Comparison of ENCODE assay signal across 8 cellular contexts in the genomic region with DNA sequence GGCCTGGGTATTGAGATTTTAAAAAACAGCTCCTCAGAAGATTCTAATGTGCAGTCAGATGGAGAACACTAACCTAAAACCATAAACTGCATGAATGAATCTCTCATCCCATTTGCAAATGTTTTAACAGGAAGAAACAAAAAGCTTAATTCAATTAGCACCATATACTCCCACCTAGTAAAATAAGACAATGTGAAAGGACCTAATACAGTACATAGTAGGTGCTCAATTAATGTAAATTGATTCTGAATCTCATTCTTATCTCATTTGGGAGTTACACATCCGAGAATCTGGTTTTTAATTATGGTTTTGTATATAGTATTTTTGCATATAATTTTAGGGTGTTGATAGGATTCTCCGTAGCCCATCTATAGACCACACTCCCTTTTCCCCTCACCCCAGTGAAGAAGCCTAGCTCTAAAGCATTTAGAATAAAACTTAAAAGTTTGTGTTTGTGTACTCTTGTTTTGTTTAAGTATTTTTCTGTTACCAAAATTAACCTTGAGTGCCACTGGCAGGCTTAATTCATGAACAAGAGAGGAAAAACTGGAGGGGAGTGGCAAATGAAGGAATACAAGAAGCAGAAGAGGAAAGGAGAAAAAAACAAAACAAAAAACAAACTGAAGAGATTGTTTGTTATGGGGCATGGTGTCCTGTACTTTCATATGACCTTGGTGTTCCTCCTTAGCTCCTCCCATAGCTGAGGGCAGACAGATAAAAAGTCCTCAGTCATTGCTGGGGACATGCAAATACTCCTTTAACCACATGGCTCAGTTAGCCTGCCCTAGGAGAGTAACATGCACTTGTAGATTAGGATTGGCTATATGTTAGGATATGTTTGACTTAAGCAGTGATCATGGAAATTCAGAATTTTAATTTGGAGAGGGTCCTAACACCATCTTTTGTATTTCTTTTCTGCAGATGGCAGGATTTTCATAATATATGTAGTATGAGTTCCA. TPM values are rescaled to one million over a fixed set of nuclear protein-coding genes. Genes with fewer than 3 reads are reported as not detected.
A peak's percentile ranks its signal among the peaks of the same experiment; 100 is the strongest.
DNase-seq lines count a peak whose midpoint lies in the region; ATAC-seq, FAIRE-seq and TF ChIP-seq lines count a peak whose summit lies in the region.

No MANE protein-coding gene starts in this region.

- DNase-seq in GM12891 (ENCODE audit: insufficient read length, low spot score), result peak; percentile 45
- DNase-seq in activated T-helper 1 cell treated with anti-CD3 and anti-CD28 coated beads, Interleukin-12 subunit alpha, Interleukin-12 subunit beta, Interleukin-2, Interleukin-4 antibody, amounts not matched to agents 30 ng/mL and 10 ng/mL and 1 ng/mL, durations not matched to agents 14 hours and 24 hours and 36 hours (ENCODE audit: low spot score), result no peak
- DNase-seq in stomach, result no peak
- DNase-seq in AG08396 (ENCODE audit: low spot score), result no peak
- DNase-seq in middle frontal gyrus (ENCODE audit: extremely low spot score, low spot score), result no peak

- no peak for TF ChIP-seq EP300 in stomach (IDR thresholded peaks at IDR 0.05)

- peaks cover 13% of the 10 kb centered on the region for H3K36me3 Mint-ChIP-seq in activated T-helper 1 cell treated with anti-CD3 and anti-CD28 coated beads, Interleukin-12 subunit alpha, Interleukin-12 subunit beta, Interleukin-2, Interleukin-4 antibody, amounts not matched to agents 30 ng/mL and 10 ng/mL and 1 ng/mL, durations not matched to agents 14 hours and 24 hours and 36 hours (ENCODE audit: low read depth)

- TF ChIP-seq CTCF in KMS-11 (conservative IDR thresholded peaks at IDR 0.05; ENCODE audit: low read depth, low read length), result no peak
- TF ChIP-seq CTCF in stomach (IDR thresholded peaks at IDR 0.05), result no peak

- H3K27ac ChIP-seq in KMS-11, result peak overlapping the region; percentile 86
- H3K27ac ChIP-seq in stomach, result peak overlapping the region; percentile 95 to 97 (median 96)

- no peaks in the 10 kb centered on the region for H3K9me3 Mint-ChIP-seq in activated T-helper 1 cell treated with anti-CD3 and anti-CD28 coated beads, Interleukin-12 subunit alpha, Interleukin-12 subunit beta, Interleukin-2, Interleukin-4 antibody, amounts not matched to agents 30 ng/mL and 10 ng/mL and 1 ng/mL, durations not matched to agents 14 hours and 24 hours and 36 hours

- H3K9me3 ChIP-seq in iPS-15b (ENCODE audit: control insufficient read depth, insufficient read depth, low read length) (no peaks in the 10 kb centered on the region), stomach (no peaks in the 10 kb centered on the region)

- H3K9ac ChIP-seq in KMS-11, result peak overlapping the region; percentile 80
- H3K9ac ChIP-seq in iPS-15b (ENCODE audit: low read depth, low read length), result peak overlapping the region; percentile 57

- H3K4me1 ChIP-seq in KMS-11 (ENCODE audit: low read depth, poor library complexity, severe bottlenecking), result peaks cover 27% of the 10 kb centered on the region
- peaks cover 6% of the 10 kb centered on the region for H3K4me1 ChIP-seq in iPS-15b (ENCODE audit: control insufficient read depth, insufficient read depth, low read length)
- peaks cover 18 to 54% (median 36%) of the 10 kb centered on the region in 4 donors for H3K4me1 ChIP-seq in stomach

- WGBS in stomach, 5 donors, result 60 to 70% (median 65%) methylated on average over 2 of the region's 2 CpGs

- peaks cover 36% of the 10 kb centered on the region for H3K4me1 Mint-ChIP-seq in activated T-helper 1 cell treated with anti-CD3 and anti-CD28 coated beads, Interleukin-12 subunit alpha, Interleukin-12 subunit beta, Interleukin-2, Interleukin-4 antibody, amounts not matched to agents 30 ng/mL and 10 ng/mL and 1 ng/mL, durations not matched to agents 14 hours and 24 hours and 36 hours (ENCODE audit: low read depth)

- H3K4me2 ChIP-seq in KMS-11, result peak overlapping the region; percentile 98

- no peaks in the 10 kb centered on the region for H3K36me3 ChIP-seq in KMS-11 (ENCODE audit: insufficient read depth)
- H3K36me3 ChIP-seq in iPS-15b (ENCODE audit: control insufficient read depth, insufficient read depth, low read length), result no peaks in the 10 kb centered on the region
- peaks cover 0 to 36% (median 35%) of the 10 kb centered on the region in 4 donors for H3K36me3 ChIP-seq in stomach

- TF ChIP-seq POLR2A in GM12891 (IDR thresholded peaks at IDR 0.05; ENCODE audit: low read depth, low read length) (no peak), stomach (IDR thresholded peaks at IDR 0.05) (no peak)

- peak; percentile 61 for ATAC-seq in GM21786 (IDR thresholded peaks at IDR 0.05; ENCODE audit: unreplicated experiment)

- FAIRE-seq in GM12891 (lab: Jason Lieb, UNC), result peak; percentile 93

- H3K79me2 ChIP-seq in KMS-11 (ENCODE audit: insufficient read depth, low read depth), result peaks cover 14% of the 10 kb centered on the region; the same call in 1 of the 2 replicates

- H3K27me3 ChIP-seq in KMS-11 (ENCODE audit: insufficient read depth, low read depth) (no peaks in the 10 kb centered on the region), iPS-15b (ENCODE audit: control insufficient read depth, insufficient read depth, low read length) (no peaks in the 10 kb centered on the region), stomach (no peaks in the 10 kb centered on the region)

- intact Hi-C loops in activated T-helper 1 cell treated with anti-CD3 and anti-CD28 coated beads, Interleukin-12 subunit alpha, Interleukin-12 subunit beta, Interleukin-2, Interleukin-4 antibody, amounts not matched to agents 30 ng/mL and 10 ng/mL and 1 ng/mL, durations not matched to agents 14 hours and 24 hours and 36 hours (cut with micrococcal nuclease), result loop anchor here (1.0 to 2.0 kb wide), 10 partner anchors 10 to 319 kb away; partner anchors contain the start of genes FCHSD1 and NDFIP1
- intact Hi-C loops in stomach (cut with DNase I; ENCODE audit: low total_unique reads), result no loop called here

- peak overlapping the region; percentile 92 for H3K4me3 Mint-ChIP-seq in activated T-helper 1 cell treated with anti-CD3 and anti-CD28 coated beads, Interleukin-12 subunit alpha, Interleukin-12 subunit beta, Interleukin-2, Interleukin-4 antibody, amounts not matched to agents 30 ng/mL and 10 ng/mL and 1 ng/mL, durations not matched to agents 14 hours and 24 hours and 36 hours

- H3K27me3 Mint-ChIP-seq in activated T-helper 1 cell treated with anti-CD3 and anti-CD28 coated beads, Interleukin-12 subunit alpha, Interleukin-12 subunit beta, Interleukin-2, Interleukin-4 antibody, amounts not matched to agents 30 ng/mL and 10 ng/mL and 1 ng/mL, durations not matched to agents 14 hours and 24 hours and 36 hours (ENCODE audit: insufficient read depth), result no peaks in the 10 kb centered on the region

- H4K20me1 ChIP-seq in KMS-11 (ENCODE audit: insufficient read depth), result no peaks in the 10 kb centered on the region

- H3K27ac Mint-ChIP-seq in activated T-helper 1 cell treated with anti-CD3 and anti-CD28 coated beads, Interleukin-12 subunit alpha, Interleukin-12 subunit beta, Interleukin-2, Interleukin-4 antibody, amounts not matched to agents 30 ng/mL and 10 ng/mL and 1 ng/mL, durations not matched to agents 14 hours and 24 hours and 36 hours, result peak overlapping the region; percentile 93

- peak overlapping the region; percentile 95; the same call in 1 of the 2 replicates for H2AFZ ChIP-seq in KMS-11 (ENCODE audit: low read depth)

- H3K4me3 ChIP-seq in KMS-11 (IDR thresholded peaks at IDR 0.05; ENCODE audit: insufficient read depth, low read depth, low read length) (peak overlapping the region; percentile 40), iPS-15b (ENCODE audit: low read depth, low read length) (peak overlapping the region; percentile 90), stomach (peak overlapping the region; percentile 57 to 77 (median 68))

TF ChIP-seq in GM12891, 5 proteins besides CTCF, POLR2A, EP300 and RAD21:
- TF ChIP-seq POU2F2 (IDR thresholded peaks at IDR 0.05; ENCODE audit: low read depth, low read length) (peak; percentile 77), TAF1 (IDR thresholded peaks at IDR 0.05; ENCODE audit: low read depth, low read length) (no peak)

RNA-seq across cellular contexts. Expression of gene RNF14, which starts 1.2 kb away (rescaled TPM):
- 20.1 TPM for polyA plus RNA-seq in GM12891 (2012; ENCODE audit: low read depth, missing spikeins)
- total RNA-seq in activated T-helper 1 cell treated with anti-CD3 and anti-CD28 coated beads, Interleukin-12 subunit alpha, Interleukin-12 subunit beta, Interleukin-2, Interleukin-4 antibody, amounts not matched to agents 30 ng/mL and 10 ng/mL and 1 ng/mL, durations not matched to agents 14 hours and 24 hours and 36 hours, result 26.4 and 28.7 TPM in 2 replicates
- total RNA-seq in stomach, result 10 to 100 TPM; 24.2 to 67.4 (median 43.2) TPM
- polyA plus RNA-seq in stomach, result 10 to 100 TPM; 14.4 to 26.1 (median 25.5) TPM

RNA-seq across cellular contexts. Expression of gene PCDH12, which starts 12.1 kb away (rescaled TPM):
- 0.04 TPM for polyA plus RNA-seq in GM12891 (2012; ENCODE audit: low read depth, missing spikeins)
- 2.2 TPM in 2 replicates for total RNA-seq in activated T-helper 1 cell treated with anti-CD3 and anti-CD28 coated beads, Interleukin-12 subunit alpha, Interleukin-12 subunit beta, Interleukin-2, Interleukin-4 antibody, amounts not matched to agents 30 ng/mL and 10 ng/mL and 1 ng/mL, durations not matched to agents 14 hours and 24 hours and 36 hours
- 1 to 10 TPM; 1.2 to 7.0 (median 3.7) TPM for total RNA-seq in stomach
- polyA plus RNA-seq in stomach, result under 1 TPM; 0.35 to 0.46 (median 0.37) TPM

RNA-seq across cellular contexts. Expression of gene GNPDA1, which starts 42.8 kb away (rescaled TPM):
- 8.6 TPM for polyA plus RNA-seq in GM12891 (2012; ENCODE audit: low read depth, missing spikeins)
- 87.5 and 88.4 TPM in 2 replicates for total RNA-seq in activated T-helper 1 cell treated with anti-CD3 and anti-CD28 coated beads, Interleukin-12 subunit alpha, Interleukin-12 subunit beta, Interleukin-2, Interleukin-4 antibody, amounts not matched to agents 30 ng/mL and 10 ng/mL and 1 ng/mL, durations not matched to agents 14 hours and 24 hours and 36 hours
- total RNA-seq in stomach, result 10 to 100 TPM in 2 of 5 donors, 1 to 10 TPM in 3; 2.7 to 14.1 (median 5.8) TPM
- polyA plus RNA-seq in stomach, result 10 to 100 TPM; 11.9 to 18.9 (median 12.2) TPM

RNA-seq across cellular contexts. Expression of gene DELE1, which starts 46.4 kb away (rescaled TPM):
- polyA plus RNA-seq in GM12891 (2012; ENCODE audit: low read depth, missing spikeins), result 32.8 TPM
- total RNA-seq in activated T-helper 1 cell treated with anti-CD3 and anti-CD28 coated beads, Interleukin-12 subunit alpha, Interleukin-12 subunit beta, Interleukin-2, Interleukin-4 antibody, amounts not matched to agents 30 ng/mL and 10 ng/mL and 1 ng/mL, durations not matched to agents 14 hours and 24 hours and 36 hours, result 68.4 and 81.5 TPM in 2 replicates
- 100 to 1,000 TPM in 1 of 5 donors, 10 to 100 TPM in 4; 65.0 to 100 (median 98.2) TPM for total RNA-seq in stomach
- polyA plus RNA-seq in stomach, result 10 to 100 TPM; 29.2 to 39.8 (median 32.6) TPM

Comparison
In these comparisons a context has a peak if more than half of its experiments do, and no peak if none do; other contexts are left out.
1. H3K4me3 ChIP-seq: peak in every context shown above with its lines; median percentile 90 in iPS-15b; 68 in stomach; 40 in KMS-11.